16 cellular contexts compared by ENCODE assay signal in the genomic region with DNA sequence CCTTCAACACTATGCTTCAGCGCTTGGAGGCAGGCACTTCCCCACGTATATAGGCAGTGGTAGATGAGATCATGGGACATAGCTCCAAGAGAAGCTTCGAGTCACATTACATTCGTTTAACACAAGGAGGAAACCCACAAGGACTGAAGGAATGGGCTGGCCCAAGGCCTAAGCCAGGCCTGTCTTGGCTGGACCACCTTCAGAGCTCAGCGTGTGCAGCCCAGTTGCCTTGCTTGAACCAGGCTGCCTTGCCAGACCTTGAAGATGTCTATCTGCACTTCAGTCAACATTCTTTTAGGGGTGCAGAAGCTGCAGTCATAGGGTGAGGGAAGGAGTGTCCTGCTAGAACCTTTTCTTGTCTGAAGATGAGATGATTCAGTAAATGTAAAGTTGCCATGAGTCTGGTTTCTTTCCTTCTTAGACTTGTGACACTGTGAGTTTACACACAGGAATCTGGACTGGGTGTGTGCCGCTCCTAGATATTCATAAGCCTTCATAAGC.
DNase-seq lines count a peak whose midpoint lies in the region; ATAC-seq, FAIRE-seq and TF ChIP-seq lines count a peak whose summit lies in the region.
"Had no signal": no experiment of that assay in that cellular context is flagged by ENCODE, and none has a peak within 500 bp of the region (broad histone marks: within the 10 kb centered on the region; RNA-seq: fewer than 3 reads in every experiment).

No MANE protein-coding gene starts in this region.

- CTCF ChIA-PET in H1 (lab: Charles Lee; ENCODE audit: partially characterized antibody) (interaction anchor here (0.8 to 1.3 kb wide), 2 partner anchors 16 to 190 kb away, joined by 3 read pairs; no protein-coding TSS in a partner anchor), T-cell (lab: Charles Lee) (no interaction called here)

- H2BK12ac ChIP-seq in H9 (ENCODE audit: insufficient read length, low read depth, low read length) = no peak overlapping the region
- H2BK12ac ChIP-seq in H1 (ENCODE audit: low read depth, low read length) = no peak overlapping the region

- no peak for TF ChIP-seq RAD21 in H1 (IDR thresholded peaks at IDR 0.05 in 1 of 2, conservative IDR thresholded peaks at IDR 0.05 in 1 of 2; ENCODE audit: low read depth in 2 of 2, low read length in 2 of 2)

- H3K9me3 ChIP-seq in H9 (ENCODE audit: control insufficient read depth, low read depth, low read length) (no peaks in the 10 kb centered on the region), H1 (ENCODE audit: insufficient read depth in 2 of 2, low read depth in 1 of 2, low read length in 1 of 2) (no peaks in the 10 kb centered on the region)
- H3K9me3 ChIP-seq: SJSA1 had no signal

- H3K23me2 ChIP-seq in H9 (ENCODE audit: insufficient read length, low read depth, low read length, poor library complexity, severe bottlenecking) (no peaks in the 10 kb centered on the region), H1 (ENCODE audit: low read depth, low read length) (no peaks in the 10 kb centered on the region)

- H3K4me2 ChIP-seq in H9 (ENCODE audit: insufficient read depth, insufficient read length, low read length) = no peak overlapping the region
- no peak overlapping the region for H3K4me2 ChIP-seq in H1 (ENCODE audit: insufficient read depth in 1 of 2, low read depth in 2 of 2, low read length in 2 of 2)

- H3K4ac ChIP-seq in H9 (ENCODE audit: low read depth, low read length) (no peak overlapping the region), H1 (replicated peaks; ENCODE audit: insufficient read length, low read depth, low read length) (no peak overlapping the region)

- H4K5ac ChIP-seq in H9 (ENCODE audit: insufficient read length, low read depth, low read length) = no peak overlapping the region
- H4K5ac ChIP-seq in H1 (ENCODE audit: insufficient read length, low read depth, low read length) = no peak overlapping the region

- POLR2A ChIA-PET in H1 (lab: Charles Lee; ENCODE audit: partially characterized antibody) = no interaction called here
- POLR2A ChIA-PET in T-cell (lab: Charles Lee) = interaction anchor here in 1 of 2 donors (0.7 kb wide), 1 partner anchor 180 kb away, joined by 3 read pairs; no protein-coding TSS in a partner anchor

- H3K36me3 Mint-ChIP-seq in H9 (ENCODE audit: insufficient read depth in 1 of 3, low read depth in 3 of 3) (no peaks in the 10 kb centered on the region), T-cell (no peaks in the 10 kb centered on the region)

- H4K91ac ChIP-seq in H9 (ENCODE audit: insufficient read length, low read depth, low read length) (no peak overlapping the region), H1 (replicated peaks; ENCODE audit: insufficient read length, low read length) (no peak overlapping the region)

- no peaks in the 10 kb centered on the region for H3K79me2 ChIP-seq in H9 (ENCODE audit: insufficient read depth, low read length)
- H3K79me2 ChIP-seq in H1 (ENCODE audit: control insufficient read depth in 1 of 2, insufficient read depth in 2 of 2, low read length in 2 of 2) = no peaks in the 10 kb centered on the region

- H2BK20ac ChIP-seq in H9 (ENCODE audit: low read depth, low read length, poor library complexity, severe bottlenecking) (no peak overlapping the region), H1 (ENCODE audit: low read length) (no peak overlapping the region)

- no peak for TF ChIP-seq EP300 in H1 (IDR thresholded peaks at IDR 0.05; ENCODE audit: borderline replicate concordance in 1 of 2, low read depth in 2 of 2, low read length in 2 of 2)

- H2BK15ac ChIP-seq in H9 (ENCODE audit: low read depth, low read length) = no peak overlapping the region
- H2BK15ac ChIP-seq in H1 (ENCODE audit: low read length) = 0 out of 2 replicates have a peak overlapping the region, but pooled peaks have one; percentile 9

- H3K18ac ChIP-seq in H9 (ENCODE audit: insufficient read length, low read depth, low read length) (no peak overlapping the region), H1 (ENCODE audit: extremely low read depth, low read length) (no peak overlapping the region)

- H3K27me3 Mint-ChIP-seq in H9 (ENCODE audit: low read depth) (no peaks in the 10 kb centered on the region), T-cell (peaks cover 4 to 8% of the 10 kb centered on the region in 2 donors)

- H3K4me1 Mint-ChIP-seq in H9 (peaks cover 5 to 16% of the 10 kb centered on the region in 2 experiments), T-cell (peaks cover 0 to 18% (median 0%) of the 10 kb centered on the region in 3 donors)

- FAIRE-seq in H1 (lab: Jason Lieb, UNC) = no peak
- FAIRE-seq: colon had no signal

- no peak overlapping the region for H3T11ph ChIP-seq in H9 (ENCODE audit: low read length)

- no peaks in the 10 kb centered on the region; the same call in 1 of the 2 replicates for H3K4me1 ChIP-seq in H9 (ENCODE audit: insufficient read depth, low read length)
- H3K4me1 ChIP-seq in H1 (replicated peaks in 1 of 4; ENCODE audit: control insufficient read depth in 3 of 4, insufficient read depth in 4 of 4, low read length in 3 of 4) = peaks cover 0 to 4% (median 3%) of the 10 kb centered on the region in 4 experiments; a peak in 2 of 7 replicates

- H3K27ac Mint-ChIP-seq in H9 (peak overlapping the region in 2 of 3 experiments; percentile 74 to 88; a peak in 2 of 7 replicates), T-cell (no peak overlapping the region)

- H3K27me3 ChIP-seq in H9 (ENCODE audit: insufficient read depth, low read length) (no peaks in the 10 kb centered on the region), H1 (replicated peaks in 1 of 4; ENCODE audit: control insufficient read depth in 3 of 4, extremely low read depth in 1 of 4, insufficient read depth in 3 of 4, low read length in 3 of 4) (no peaks in the 10 kb centered on the region; a peak in 1 of 7 replicates)
- H3K27me3 ChIP-seq: BLaER1 treated with 17β-estradiol and CSF1 and Interleukin-3, amounts not matched to agents 10 nM and 100 nM; SJSA1 had no signal

- WGBS in H9 (ENCODE audit: extremely low coverage, insufficient read length, low lambda C conversion rate) = no CpG with 5 or more reads among the region's 6 CpGs
- WGBS in H1 (ENCODE audit: extremely low coverage in 1 of 2, insufficient coverage in 1 of 2, insufficient read length in 1 of 2, insufficient replicate concordance in 2 of 2, low coverage in 1 of 2, low lambda C conversion rate in 2 of 2, missing lambda C conversion rate in 1 of 2), 2 experiments = 97% methylated on average over 6 of the region's 6 CpGs; no CpG with 5 or more reads in 1 of the 2 experiments

- no peak overlapping the region for H4K8ac ChIP-seq in H9 (replicated peaks; ENCODE audit: insufficient read length, low read depth, low read length)
- H4K8ac ChIP-seq in H1 (ENCODE audit: extremely low read depth, insufficient read depth, low read length) = no peak overlapping the region

- H2AK5ac ChIP-seq in H9 (ENCODE audit: insufficient read length, low read length) (no peak overlapping the region), H1 (ENCODE audit: low read depth, low read length) (no peak overlapping the region)

- no peak for TF ChIP-seq CTCF in AG09319 (IDR thresholded peaks at IDR 0.05; ENCODE audit: low read depth, low read length)
- no peak for TF ChIP-seq CTCF in H9 (conservative IDR thresholded peaks at IDR 0.05)
- TF ChIP-seq CTCF in H1 (IDR thresholded peaks at IDR 0.05; ENCODE audit: control extremely low read depth in 1 of 3, insufficient read depth in 1 of 3, low read depth in 1 of 3, low read length in 3 of 3) = no peak

- no peak overlapping the region for H3K23ac ChIP-seq in H9 (ENCODE audit: insufficient read length, low read depth, low read length)
- H3K23ac ChIP-seq in H1 (ENCODE audit: insufficient read length) = no peak overlapping the region

- no peaks in the 10 kb centered on the region for H3K36me3 ChIP-seq in H1 (ENCODE audit: control insufficient read depth in 2 of 4, insufficient read depth in 4 of 4, low read length in 3 of 4)
- H3K36me3 ChIP-seq: SJSA1 had no signal

- H3K4me3 ChIP-seq in H1 (ENCODE audit: extremely low read depth in 1 of 4, insufficient read depth in 2 of 4, low read depth in 3 of 4, low read length in 4 of 4) = no peak overlapping the region
- H3K4me3 ChIP-seq: BLaER1 treated with 17β-estradiol and CSF1 and Interleukin-3, amounts not matched to agents 10 nM and 100 nM; SJSA1 had no signal

- no peak for TF ChIP-seq POLR2A in H1 (IDR thresholded peaks at IDR 0.05; ENCODE audit: control extremely low read depth in 1 of 2, low read depth in 2 of 2, low read length in 2 of 2)

- H3K14ac ChIP-seq in H9 (ENCODE audit: insufficient read depth, low read length) (no peak overlapping the region), H1 (ENCODE audit: insufficient read length) (no peak overlapping the region)

- no peak overlapping the region for H3K56ac ChIP-seq in H9 (ENCODE audit: insufficient read length, low read depth, low read length)
- H3K56ac ChIP-seq in H1 (replicated peaks; ENCODE audit: insufficient read length, low read depth, low read length) = no peak overlapping the region

- DNase-seq in AG09319 (ENCODE audit: extremely low read depth, low read depth) = peak; percentile 22
- DNase-seq in H9 = no peak
- DNase-seq in H1 (ENCODE audit: low read depth in 1 of 2, low spot score in 2 of 2) = no peak
- DNase-seq in myocyte (ENCODE audit: low read depth) = peak; percentile 56
- DNase-seq in activated naive CD4-positive, alpha-beta T cell treated with anti-CD3 and anti-CD28 coated beads, Interleukin-2, amount 50 U/mL, for 16 hours = no peak
- DNase-seq in T-cell = no peak
- DNase-seq: activated naive CD4-positive, alpha-beta T cell treated with Interleukin-2 at 50 U/mL for 16 hours; erythroblast; NCI-H1105 treated with DMSO at 0.1 percent for 48 hours; NCI-H345; stimulated activated CD4-positive, alpha-beta T cell treated with anti-CD3 and anti-CD28 coated beads, Interleukin-2, amount 100 ng/mL, for 48 hours had no signal

- no peak for ATAC-seq in GM18520 (IDR thresholded peaks at IDR 0.05; ENCODE audit: unreplicated experiment)
- no peak for ATAC-seq in T-cell (replicated peaks in 1 of 4)
- no peak for ATAC-seq in HG03378 (IDR thresholded peaks at IDR 0.05; ENCODE audit: unreplicated experiment)

- H2AFZ ChIP-seq in H9 (ENCODE audit: low read length) (no peak overlapping the region), H1 (ENCODE audit: low read length) (no peak overlapping the region)

- H3K27ac ChIP-seq in H9 (ENCODE audit: insufficient read length, low read depth, low read length) = no peak overlapping the region
- no peak overlapping the region for H3K27ac ChIP-seq in H1 (ENCODE audit: low read depth, low read length)
- H3K27ac ChIP-seq: BLaER1 treated with 17β-estradiol and CSF1 and Interleukin-3, amounts not matched to agents 10 nM and 100 nM; SJSA1 had no signal

- H3K9me3 Mint-ChIP-seq in H9 (peaks cover 0 to 2% of the 10 kb centered on the region in 2 experiments; a peak in 3 of 5 replicates), T-cell (peaks cover 0 to 3% (median 0%) of the 10 kb centered on the region in 3 donors)

- H2BK5ac ChIP-seq in H9 (ENCODE audit: insufficient read length, low read length) (no peak overlapping the region), H1 (ENCODE audit: low read depth, low read length) (no peak overlapping the region)

- H3K9ac ChIP-seq in H9 (ENCODE audit: extremely low read depth, insufficient read length, low read length) (no peak overlapping the region), H1 (replicated peaks in 1 of 4; ENCODE audit: extremely low read depth in 1 of 4, low read depth in 3 of 4, low read length in 3 of 4) (no peak overlapping the region)
- H3K9ac ChIP-seq: BLaER1 treated with 17β-estradiol and CSF1 and Interleukin-3, amounts not matched to agents 10 nM and 100 nM had no signal

- H3K79me1 ChIP-seq in H9 (ENCODE audit: insufficient read depth, low read depth, low read length, poor library complexity, severe bottlenecking) = no peaks in the 10 kb centered on the region
- H3K79me1 ChIP-seq in H1 (ENCODE audit: low read depth, low read length) = no peaks in the 10 kb centered on the region

- H4K20me1 ChIP-seq in H9 (ENCODE audit: control insufficient read depth, insufficient read depth, insufficient read length) (no peaks in the 10 kb centered on the region), H1 (replicated peaks in 1 of 2; ENCODE audit: control insufficient read depth in 1 of 2, insufficient read depth in 2 of 2, low read length in 2 of 2) (no peaks in the 10 kb centered on the region)

- no peak overlapping the region for H2BK120ac ChIP-seq in H9 (ENCODE audit: low read depth, low read length, poor library complexity, severe bottlenecking)
- no peak overlapping the region for H2BK120ac ChIP-seq in H1 (replicated peaks; ENCODE audit: low read depth, low read length)

- H3K4me3 Mint-ChIP-seq in H9 = no peak overlapping the region
- H3K4me3 Mint-ChIP-seq in T-cell = no peak overlapping the region

Comparison
In these comparisons a context has a peak if more than half of its experiments do, and no peak if none do; other contexts are left out.
1. DNase-seq: peak in AG09319 (single experiment) and myocyte (single experiment); none in H9 (single experiment), H1 (0 of 2), activated naive CD4-positive, alpha-beta T cell treated with anti-CD3 and anti-CD28 coated beads, Interleukin-2, amount 50 U/mL, for 16 hours (single experiment) and T-cell (0 of 34).
2. H3K27ac Mint-ChIP-seq: peak in H9 (2 of 3); none in T-cell (0 of 2).